In the genomic region with DNA sequence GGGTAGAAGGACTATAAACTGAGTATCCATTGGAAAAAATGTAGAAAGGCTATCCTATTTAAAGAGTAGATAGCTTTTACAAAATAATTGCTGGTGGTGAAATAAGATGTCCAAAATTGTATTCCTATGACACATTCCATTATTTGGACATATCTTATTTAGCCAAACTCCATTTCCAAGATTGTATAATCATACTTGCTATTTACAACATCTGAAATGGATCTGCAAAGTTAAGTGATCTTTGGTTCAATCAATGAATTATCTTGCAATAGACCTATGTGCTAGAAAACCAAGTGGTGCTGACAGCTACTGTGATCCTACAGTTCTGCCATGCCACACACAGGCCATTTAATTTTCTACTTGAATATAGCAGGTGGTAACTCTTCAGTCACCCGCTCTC, we compare ENCODE assay signal across 30 cellular contexts. TPM values are rescaled to one million over a fixed set of nuclear protein-coding genes. Genes with fewer than 3 reads are reported as not detected.
"Had no signal": no experiment of that assay in that cellular context is flagged by ENCODE, and none has a peak within 500 bp of the region (broad histone marks: within the 10 kb centered on the region; RNA-seq: fewer than 3 reads in every experiment).

No MANE protein-coding gene starts in this region.

- H3K27me3 ChIP-seq: foreskin keratinocyte, heart left ventricle, left lung, neural progenitor cell, right atrium auricular region, stomach, suprapubic skin, tibial artery, upper lobe of right lung had no signal

- H3K27ac Mint-ChIP-seq: activated CD4-positive, alpha-beta memory T cell treated with anti-CD3 and anti-CD28 coated beads, Interleukin-2, amount 10 ng/mL, durations not matched to agents 7 days and 5 days; activated T-cell treated with anti-CD3 and anti-CD28 coated beads, Interleukin-2, amount 50 U/mL, for 24 hours; naive thymus-derived CD8-positive, alpha-beta T cell; neural progenitor cell; stimulated activated naive B cell treated with anti-CD40 and anti-IgM and Interleukin-4, amounts not matched to agents 10 μg/mL and 1 μg/mL and 100 μg/mL, for 72 hours; T-helper 17 cell had no signal

- H3K36me3 Mint-ChIP-seq: naive thymus-derived CD8-positive, alpha-beta T cell; stimulated activated naive B cell treated with anti-CD40 and anti-IgM and Interleukin-4, amounts not matched to agents 10 μg/mL and 1 μg/mL and 100 μg/mL, for 72 hours had no signal

- FAIRE-seq: colon had no signal

- H3K4me3 Mint-ChIP-seq: activated CD4-positive, alpha-beta memory T cell treated with anti-CD3 and anti-CD28 coated beads, Interleukin-2, amount 10 ng/mL, durations not matched to agents 7 days and 5 days; activated CD4-positive, alpha-beta T cell treated with anti-CD3 and anti-CD28 coated beads, Interleukin-2, amount 10 ng/mL, durations not matched to agents 7 days and 5 days; activated T-cell treated with anti-CD3 and anti-CD28 coated beads, Interleukin-2, amount 50 U/mL, for 24 hours; naive thymus-derived CD8-positive, alpha-beta T cell; neural progenitor cell; stimulated activated naive B cell treated with anti-CD40 and anti-IgM and Interleukin-4, amounts not matched to agents 10 μg/mL and 1 μg/mL and 100 μg/mL, for 72 hours; T-helper 17 cell had no signal

- H3K9me3 Mint-ChIP-seq: activated CD4-positive, alpha-beta T cell treated with anti-CD3 and anti-CD28 coated beads, Interleukin-2, amount 10 ng/mL, durations not matched to agents 7 days and 5 days; activated T-cell treated with anti-CD3 and anti-CD28 coated beads, Interleukin-2, amount 50 U/mL, for 24 hours; neural progenitor cell had no signal

- H3K9ac ChIP-seq: neural progenitor cell had no signal

- H3K4me1 ChIP-seq: foreskin keratinocyte, left lung, neural progenitor cell, right atrium auricular region, suprapubic skin, upper lobe of right lung had no signal

- ATAC-seq: foreskin keratinocyte; heart left ventricle; left lung; lower lobe of right lung; naive thymus-derived CD8-positive, alpha-beta T cell; stimulated activated naive B cell treated with anti-CD40 and anti-IgM and Interleukin-4, amounts not matched to agents 10 μg/mL and 1 μg/mL and 100 μg/mL, for 72 hours; T-helper 17 cell; upper lobe of right lung had no signal

- DNase-seq: activated CD4-positive, alpha-beta memory T cell treated with anti-CD3 and anti-CD28 coated beads, Interleukin-2, amount 10 ng/mL, durations not matched to agents 7 days and 5 days; activated CD4-positive, alpha-beta T cell treated with anti-CD3 and anti-CD28 coated beads, Interleukin-2, amount 10 ng/mL, durations not matched to agents 7 days and 5 days; activated CD4-positive, CD25-positive, alpha-beta regulatory T cell treated with anti-CD3 and anti-CD28 coated beads, Interleukin-2, amount 50 U/mL, for 72 hours; activated CD8-positive, alpha-beta memory T cell treated with anti-CD3 and anti-CD28 coated beads, Interleukin-2, amount 50 U/mL, for 48 hours; activated gamma-delta T cell treated with Interleukin-2 at 50 U/mL for 16 hours; activated naive CD4-positive, alpha-beta T cell treated with anti-CD3 and anti-CD28 coated beads, Interleukin-2, amount 50 U/mL, for 16 hours; activated T-cell treated with anti-CD3 and anti-CD28 coated beads, Interleukin-2, amount 50 U/mL, for 24 hours; amygdala; dermis blood vessel endothelial cell; effector CD8-positive, alpha-beta T cell; foreskin keratinocyte; heart left ventricle; kidney glomerular epithelial cell; left lung; lower lobe of right lung; mesenchymal stem cell; naive thymus-derived CD8-positive, alpha-beta T cell; occipital lobe; stimulated activated CD4-positive, alpha-beta T cell treated with anti-CD3 and anti-CD28 coated beads, Interleukin-1b, Interleukin-23, amount 100 ng/mL, for 48 hours; stimulated activated naive B cell treated with anti-CD40 and anti-IgM and Interleukin-4, amounts not matched to agents 10 μg/mL and 1 μg/mL and 100 μg/mL, for 72 hours; stomach; T-helper 17 cell; T1000; tibial artery; upper lobe of right lung had no signal

- H3K4me1 Mint-ChIP-seq: activated CD4-positive, alpha-beta memory T cell treated with anti-CD3 and anti-CD28 coated beads, Interleukin-2, amount 10 ng/mL, durations not matched to agents 7 days and 5 days; activated CD4-positive, alpha-beta T cell treated with anti-CD3 and anti-CD28 coated beads, Interleukin-2, amount 10 ng/mL, durations not matched to agents 7 days and 5 days; naive thymus-derived CD8-positive, alpha-beta T cell; stimulated activated naive B cell treated with anti-CD40 and anti-IgM and Interleukin-4, amounts not matched to agents 10 μg/mL and 1 μg/mL and 100 μg/mL, for 72 hours; T-helper 17 cell had no signal

- H3K4me3 ChIP-seq: heart left ventricle, left lung, lower lobe of right lung, neural progenitor cell, right atrium auricular region, smooth muscle cell, stomach, suprapubic skin, tibial artery, upper lobe of right lung had no signal

- H3K4me2 ChIP-seq: neural progenitor cell, smooth muscle cell had no signal

- H3K36me3 ChIP-seq: heart left ventricle, left lung, lower lobe of right lung, neural progenitor cell, right atrium auricular region, stomach, suprapubic skin, tibial artery, upper lobe of right lung had no signal

- H3K9me3 ChIP-seq: heart left ventricle, left lung, lower lobe of right lung, right atrium auricular region, stomach, suprapubic skin, tibial artery, upper lobe of right lung had no signal

- H2AFZ ChIP-seq: neural progenitor cell had no signal

- H3K27me3 Mint-ChIP-seq: activated CD4-positive, alpha-beta memory T cell treated with anti-CD3 and anti-CD28 coated beads, Interleukin-2, amount 10 ng/mL, durations not matched to agents 7 days and 5 days; activated T-cell treated with anti-CD3 and anti-CD28 coated beads, Interleukin-2, amount 50 U/mL, for 24 hours had no signal

- H3K27ac ChIP-seq: foreskin keratinocyte, heart left ventricle, left lung, lower lobe of right lung, neural progenitor cell, right atrium auricular region, stomach, suprapubic skin, tibial artery, upper lobe of right lung had no signal

RNA-seq across cellular contexts. Expression of gene BLID, which starts 11.0 kb away (rescaled TPM):
- total RNA-seq: activated CD4-positive, alpha-beta memory T cell treated with anti-CD3 and anti-CD28 coated beads, Interleukin-2, amount 10 ng/mL, durations not matched to agents 7 days and 5 days; activated CD4-positive, alpha-beta T cell treated with anti-CD3 and anti-CD28 coated beads, Interleukin-2, amount 10 ng/mL, durations not matched to agents 7 days and 5 days; dermis blood vessel endothelial cell; heart left ventricle; naive thymus-derived CD8-positive, alpha-beta T cell; suprapubic skin; T-helper 17 cell; upper lobe of right lung had no signal
- polyA plus RNA-seq: foreskin keratinocyte; heart left ventricle; naive thymus-derived CD8-positive, alpha-beta T cell; stomach had no signal
